ENCODE assay signal across 8 cellular contexts in the genomic region with DNA sequence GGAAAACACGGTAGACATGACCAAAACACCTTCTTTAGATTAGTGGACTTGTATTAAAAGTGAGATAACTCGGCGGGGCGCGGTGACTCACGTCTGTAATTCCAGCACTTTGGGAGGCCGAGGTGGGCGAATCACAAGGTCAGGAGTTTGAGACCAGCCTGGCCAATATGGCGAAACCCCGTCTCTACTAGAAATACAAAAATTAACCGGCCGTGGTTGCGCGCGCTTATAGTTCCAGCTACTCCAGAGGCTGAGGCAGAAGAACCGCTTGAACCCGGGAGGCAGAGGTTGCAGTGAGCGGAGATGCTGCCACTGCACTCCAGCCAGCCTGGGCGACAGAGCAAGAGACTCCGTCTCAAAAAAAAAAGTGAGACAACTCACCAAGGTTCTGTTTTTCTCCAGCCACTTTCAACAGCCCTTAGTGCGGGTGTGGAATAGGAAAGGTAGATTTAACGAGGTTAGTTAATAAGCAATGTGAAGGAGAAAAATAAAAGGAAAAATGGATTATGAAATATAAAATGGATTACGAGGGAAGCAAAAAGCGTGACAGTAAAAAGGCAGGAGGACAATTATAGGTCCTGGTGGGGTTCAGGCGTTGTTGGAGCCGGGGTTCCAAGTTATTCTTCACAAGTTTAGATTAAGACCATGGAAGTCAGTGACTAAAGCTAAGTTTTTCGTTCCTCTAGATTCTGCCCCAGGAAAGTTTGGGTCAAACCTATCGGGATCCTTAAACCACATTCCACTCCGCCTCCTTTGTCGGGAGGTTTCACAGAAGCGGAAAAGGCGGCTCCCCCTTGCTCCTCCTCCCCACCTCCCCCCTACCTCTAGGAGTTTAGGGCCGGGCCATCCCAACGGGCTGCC. TPM values are rescaled to one million over a fixed set of nuclear protein-coding genes. Genes with fewer than 3 reads are reported as not detected.
A peak's percentile ranks its signal among the peaks of the same experiment; 100 is the strongest.
DNase-seq lines count a peak whose midpoint lies in the region; ATAC-seq and TF ChIP-seq lines count a peak whose summit lies in the region.

No MANE protein-coding gene starts in this region.

- TF ChIP-seq POLR2A in vagina (IDR thresholded peaks at IDR 0.05) = no peak

- H3K36me3 ChIP-seq in NT2/D1 (ENCODE audit: insufficient read depth, insufficient read length, low read length) = peaks cover 7% of the 10 kb centered on the region
- no peaks in the 10 kb centered on the region for H3K36me3 ChIP-seq in vagina

- TF ChIP-seq CTCF in cardiac fibroblast (IDR thresholded peaks at IDR 0.05; ENCODE audit: low read depth, low read length) = no peak
- no peak for TF ChIP-seq CTCF in vagina (IDR thresholded peaks at IDR 0.05)

- H3K27ac Mint-ChIP-seq in memory B cell = peak overlapping the region; percentile 100

- peak overlapping the region; percentile 95 for H3K27ac ChIP-seq in vagina

- peak overlapping the region; percentile 67 for H3K4me3 ChIP-seq in NT2/D1 (ENCODE audit: insufficient read length, low read depth)
- H3K4me3 ChIP-seq in cardiac fibroblast (replicated peaks in 1 of 2; ENCODE audit: low read depth in 2 of 2, low read length in 2 of 2) = peak overlapping the region; percentile 77 to 92
- H3K4me3 ChIP-seq in vagina = peak overlapping the region; percentile 60 to 67

- ATAC-seq in memory B cell (ENCODE audit: low read depth) (no peak), HG02970 (IDR thresholded peaks at IDR 0.05; ENCODE audit: low FRiP score, unreplicated experiment) (no peak)

- peak overlapping the region; percentile 100 for H3K4me3 Mint-ChIP-seq in memory B cell

- peak; percentile 54 for DNase-seq in activated CD8-positive, alpha-beta memory T cell treated with anti-CD3 and anti-CD28 coated beads for 24 hours
- no peak for DNase-seq in activated CD8-positive, alpha-beta memory T cell treated with anti-CD3 and anti-CD28 coated beads, Interleukin-2, amount 50 U/mL, for 4 hours
- no peak for DNase-seq in NT2/D1 (ENCODE audit: low read depth, low spot score)
- DNase-seq in cardiac fibroblast (ENCODE audit: low read depth in 2 of 2) = peak; percentile 26 to 96
- no peak for DNase-seq in memory B cell (ENCODE audit: low spot score in 2 of 2)
- DNase-seq in vagina (ENCODE audit: extremely low spot score in 2 of 2) = no peak
- DNase-seq in NCI-H1436 (lab: John Stamatoyannopoulos, UW) = no peak

- peaks cover 33% of the 10 kb centered on the region for H3K4me1 Mint-ChIP-seq in memory B cell

- H3K27me3 Mint-ChIP-seq in memory B cell = no peaks in the 10 kb centered on the region

- no peaks in the 10 kb centered on the region for H3K9me3 Mint-ChIP-seq in memory B cell

- H3K9me3 ChIP-seq in NT2/D1 (ENCODE audit: insufficient read depth, low read length) (no peaks in the 10 kb centered on the region), vagina (no peaks in the 10 kb centered on the region)

- peak overlapping the region; percentile 92 for H3K9ac ChIP-seq in NT2/D1 (ENCODE audit: insufficient read length, low read depth)

- peaks cover 14% of the 10 kb centered on the region for H3K36me3 Mint-ChIP-seq in memory B cell

- H3K27me3 ChIP-seq in NT2/D1 (ENCODE audit: insufficient read depth, insufficient read length) (no peaks in the 10 kb centered on the region), vagina (no peaks in the 10 kb centered on the region)

- H3K4me1 ChIP-seq in NT2/D1 (ENCODE audit: insufficient read depth, insufficient read length) = no peaks in the 10 kb centered on the region
- H3K4me1 ChIP-seq in vagina = peaks cover 54% of the 10 kb centered on the region

- intact Hi-C loops in vagina (cut with DNase I) = loop anchor here (5.0 kb wide), 2 partner anchors 74 to 286 kb away; partner anchors contain the start of gene FAM177A1

RNA-seq across cellular contexts. Expression of gene PPP2R3C, which starts 0.5 kb away (rescaled TPM):
- total RNA-seq in vagina = 14.5 TPM

RNA-seq across cellular contexts. Expression of gene PRORP, which starts 1.1 kb away (rescaled TPM):
- total RNA-seq in vagina = 11.0 TPM

Comparison
In these comparisons a context has a peak if more than half of its experiments do, and no peak if none do; other contexts are left out.
1. DNase-seq: peak in activated CD8-positive, alpha-beta memory T cell treated with anti-CD3 and anti-CD28 coated beads for 24 hours (single experiment) and cardiac fibroblast (2 of 2); none in activated CD8-positive, alpha-beta memory T cell treated with anti-CD3 and anti-CD28 coated beads, Interleukin-2, amount 50 U/mL, for 4 hours (single experiment), NT2/D1 (single experiment), memory B cell (0 of 2), vagina (0 of 2) and NCI-H1436 (single experiment).
2. Peak in every context shown above with its lines, with median percentiles within 50 percentile points of each other: H3K4me3 ChIP-seq.